ENCODE assay signal across 1 cellular context in genomic region chr15:44728576-44729393, GRCh38.
TF ChIP-seq lines count a peak whose summit lies in the region.

No MANE protein-coding gene starts in this region.

TF ChIP-seq in K562, 482 proteins besides CTCF, POLR2A, EP300 and RAD21 (continued from another document and continues in another):
- TF ChIP-seq NR4A1 (CRISPR knock-in tag; IDR thresholded peaks at IDR 0.05) (no peak), NR4A1 (tag; IDR thresholded peaks at IDR 0.05) (no peak), CREB3L1 (IDR thresholded peaks at IDR 0.05; ENCODE audit: borderline replicate concordance, low read depth) (no peak), TFAM (CRISPR knock-in tag; conservative IDR thresholded peaks at IDR 0.05) (no peak), WHSC1 (IDR thresholded peaks at IDR 0.05; ENCODE audit: low read length) (no peak), ZNF217 (CRISPR knock-in tag; IDR thresholded peaks at IDR 0.05) (no peak), HDGF (IDR thresholded peaks at IDR 0.05) (no peak), IFI16 (CRISPR knock-in tag; IDR thresholded peaks at IDR 0.05) (no peak), NCOR1 (IDR thresholded peaks at IDR 0.05) (peak; percentile 68), MITF (IDR thresholded peaks at IDR 0.05) (no peak), SREBF2 (CRISPR knock-in tag; IDR thresholded peaks at IDR 0.05) (no peak), ATF2 (CRISPR knock-in tag; IDR thresholded peaks at IDR 0.05) (no peak), MYBL2 (IDR thresholded peaks at IDR 0.05; ENCODE audit: low read depth) (peak; percentile 63), MYBL2 (CRISPR knock-in tag; IDR thresholded peaks at IDR 0.05; ENCODE audit: borderline replicate concordance) (no peak), FUS (optimal IDR thresholded peaks at IDR 0.05; ENCODE audit: low read depth, low read length) (no peak), ZZZ3 (IDR thresholded peaks at IDR 0.05) (no peak), ZNF384 (IDR thresholded peaks at IDR 0.05; ENCODE audit: low read depth, low read length) (no peak), RNF219 (CRISPR knock-in tag; IDR thresholded peaks at IDR 0.05) (no peak), ZNF695 (CRISPR knock-in tag; IDR thresholded peaks at IDR 0.05) (0 out of 2 replicates have a peak, but pooled peaks have one; percentile 37), NR2C2 (CRISPR knock-in tag; IDR thresholded peaks at IDR 0.05) (no peak), NR2C2 (tag; IDR thresholded peaks at IDR 0.05) (peak; percentile 95), SRSF7 (optimal IDR thresholded peaks at IDR 0.05; ENCODE audit: low read depth, low read length) (no peak), MECOM (CRISPR knock-in tag; IDR thresholded peaks at IDR 0.05) (no peak), ZNF75A (CRISPR knock-in tag; IDR thresholded peaks at IDR 0.05) (no peak), ZNF740 (CRISPR knock-in tag; IDR thresholded peaks at IDR 0.05) (no peak; the same call in 1 of the 2 replicates), ZNF740 (tag; IDR thresholded peaks at IDR 0.05) (no peak), POLR3G (IDR thresholded peaks at IDR 0.05; ENCODE audit: extremely low read depth, insufficient read length, insufficient replicate concordance) (no peak), TRIM24 (IDR thresholded peaks at IDR 0.05) (peak; percentile 37 to 45; a peak in 3 of 4 replicates), MNT (conservative IDR thresholded peaks at IDR 0.05) (peak; percentile 47 to 81; a peak in 3 of 4 replicates), FOXK1 (CRISPR knock-in tag; IDR thresholded peaks at IDR 0.05; ENCODE audit: borderline replicate concordance) (no peak), USF1 (CRISPR knock-in tag; IDR thresholded peaks at IDR 0.05) (no peak; the same call in 1 of the 2 replicates), IRF2 (CRISPR knock-in tag; IDR thresholded peaks at IDR 0.05) (no peak), GTF3C2 (IDR thresholded peaks at IDR 0.05; ENCODE audit: borderline replicate concordance, extremely low read depth, insufficient read length) (no peak), GTF2E2 (tag; IDR thresholded peaks at IDR 0.05) (peak; percentile 67; the same call in 1 of the 2 replicates), MYNN (IDR thresholded peaks at IDR 0.05) (peak; percentile 58), MYNN (CRISPR knock-in tag; IDR thresholded peaks at IDR 0.05) (no peak), ZNF79 (CRISPR knock-in tag; IDR thresholded peaks at IDR 0.05; ENCODE audit: low read depth) (no peak), NUFIP1 (IDR thresholded peaks at IDR 0.05; ENCODE audit: partially characterized antibody) (no peak), SRSF3 (IDR thresholded peaks at IDR 0.05; ENCODE audit: insufficient read depth, low read length) (no peak), TCF7L2 (IDR thresholded peaks at IDR 0.05; ENCODE audit: low read depth, low read length) (no peak; the same call in 1 of the 2 replicates), HCFC1 (IDR thresholded peaks at IDR 0.05; ENCODE audit: low read depth, low read length) (peak; percentile 23; the same call in 1 of the 2 replicates), ZSCAN32 (CRISPR knock-in tag; IDR thresholded peaks at IDR 0.05) (no peak), ZNF133 (CRISPR knock-in tag; IDR thresholded peaks at IDR 0.05) (no peak), RNF2 (IDR thresholded peaks at IDR 0.05) (peak; percentile 61; the same call in 1 of the 2 replicates), THRAP3 (IDR thresholded peaks at IDR 0.05; ENCODE audit: borderline replicate concordance) (no peak), SNAPC5 (CRISPR knock-in tag; IDR thresholded peaks at IDR 0.05) (no peak), EGR1 (conservative IDR thresholded peaks at IDR 0.05) (peak; percentile 78), PREB (CRISPR knock-in tag; IDR thresholded peaks at IDR 0.05) (peak; percentile 89; the same call in 1 of the 2 replicates), ZNF507 (tag; conservative IDR thresholded peaks at IDR 0.05) (no peak), TFAP4 (CRISPR knock-in tag; IDR thresholded peaks at IDR 0.05; ENCODE audit: borderline replicate concordance) (peak; percentile 99), ZNF518B (CRISPR knock-in tag; IDR thresholded peaks at IDR 0.05) (no peak)
